In the genomic region with DNA sequence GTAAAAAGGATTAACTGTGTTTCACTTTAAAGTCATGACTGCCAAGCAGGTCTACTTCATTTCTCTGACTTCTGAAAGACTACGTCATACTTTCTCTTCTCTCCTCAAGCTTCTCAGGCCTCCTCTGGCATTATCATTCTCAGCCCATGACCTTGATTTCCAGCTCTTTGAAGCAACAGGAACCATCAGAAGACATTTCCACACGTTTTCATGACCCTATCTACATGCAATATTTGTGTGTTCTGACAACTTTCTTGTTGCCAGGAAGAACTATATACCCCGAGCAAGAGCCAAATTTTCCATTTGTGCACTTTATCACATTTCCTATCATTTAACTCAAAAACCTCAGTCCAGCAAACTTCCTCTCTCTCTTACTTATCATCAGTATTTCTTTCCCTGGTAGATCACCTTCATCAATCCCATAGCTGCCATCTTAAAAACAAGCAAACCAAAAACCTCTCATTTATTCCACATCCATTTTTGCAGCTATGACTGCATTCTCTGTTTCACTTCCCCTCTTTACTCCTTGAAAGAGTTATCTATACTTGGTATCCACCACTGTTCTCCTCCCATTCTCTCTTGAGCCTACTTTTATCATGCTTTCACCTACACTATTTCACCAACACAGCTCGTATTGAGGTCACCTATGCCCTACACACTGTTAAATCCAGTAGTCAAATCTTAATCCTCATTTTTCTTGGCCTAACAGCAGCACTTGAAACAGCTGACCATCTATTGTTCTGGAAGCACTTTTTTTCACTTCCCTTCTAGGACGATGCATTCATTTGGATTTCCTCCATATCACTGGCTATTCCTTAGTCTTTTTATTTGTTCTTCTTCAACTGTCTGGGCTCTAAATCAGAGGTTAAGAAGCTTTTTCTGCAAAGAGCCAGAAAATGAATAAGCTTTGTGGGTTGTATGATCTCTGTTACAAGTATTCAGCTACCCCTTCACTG, we compare ENCODE assay signal across 14 cellular contexts. TPM values are rescaled to one million over a fixed set of nuclear protein-coding genes. Genes with fewer than 3 reads are reported as not detected.
DNase-seq lines count a peak whose midpoint lies in the region; ATAC-seq and TF ChIP-seq lines count a peak whose summit lies in the region.
"Had no signal": no experiment of that assay in that cellular context is flagged by ENCODE, and none has a peak within 500 bp of the region (broad histone marks: within the 10 kb centered on the region; RNA-seq: fewer than 3 reads in every experiment).

No MANE protein-coding gene starts in this region.

- no peak overlapping the region for H3K9ac ChIP-seq in subcutaneous abdominal adipose tissue (ENCODE audit: low read length in 5 of 5)

- H3K27ac ChIP-seq in subcutaneous abdominal adipose tissue (ENCODE audit: low read depth, low read length), result peak overlapping the region; percentile 0
- H3K27ac ChIP-seq in stomach, result no peak overlapping the region

- H3K4me3 Mint-ChIP-seq in stimulated activated naive CD8-positive, alpha-beta T cell treated with anti-CD3 and anti-CD28 coated beads, Interleukin-15, amount 100 ng/mL, for 72 hours, result no peak overlapping the region
- H3K4me3 Mint-ChIP-seq: HFFc6 had no signal

- H3K9me3 Mint-ChIP-seq in stimulated activated naive CD8-positive, alpha-beta T cell treated with anti-CD3 and anti-CD28 coated beads, Interleukin-15, amount 100 ng/mL, for 72 hours, result no peaks in the 10 kb centered on the region
- H3K9me3 Mint-ChIP-seq: HFFc6 had no signal

- H3K4me1 ChIP-seq in subcutaneous abdominal adipose tissue (ENCODE audit: control insufficient read depth in 5 of 5, insufficient read depth in 5 of 5, low read length in 5 of 5), result peaks cover 0 to 17% (median 8%) of the 10 kb centered on the region in 5 donors
- peaks cover 0 to 8% (median 3%) of the 10 kb centered on the region in 4 donors for H3K4me1 ChIP-seq in stomach

- TF ChIP-seq POLR2A in stomach (IDR thresholded peaks at IDR 0.05), result no peak

- no peak for TF ChIP-seq EP300 in stomach (IDR thresholded peaks at IDR 0.05)

- peaks cover 63 to 83% (median 71%) of the 10 kb centered on the region in 5 donors for H3K36me3 ChIP-seq in subcutaneous abdominal adipose tissue (ENCODE audit: control insufficient read depth in 5 of 5, insufficient read depth in 5 of 5, low read length in 5 of 5)
- H3K36me3 ChIP-seq in stomach, result peaks cover 47 to 99% (median 98%) of the 10 kb centered on the region in 4 donors

- no peak overlapping the region for H3K4me3 ChIP-seq in subcutaneous abdominal adipose tissue (ENCODE audit: low read depth in 1 of 5, low read length in 5 of 5)
- H3K4me3 ChIP-seq in stomach, result no peak overlapping the region
- H3K4me3 ChIP-seq: smooth muscle cell had no signal

- no peak for DNase-seq in stimulated activated naive CD8-positive, alpha-beta T cell treated with anti-CD3 and anti-CD28 coated beads, Interleukin-15, Interleukin-2, amounts not matched to agents 100 U/mL and 50 U/mL, for 24 hours
- no peak for DNase-seq in stimulated activated naive CD8-positive, alpha-beta T cell treated with anti-CD3 and anti-CD28 coated beads, Interleukin-15, amount 100 ng/mL, for 72 hours
- DNase-seq in DMS 273 (lab: John Stamatoyannopoulos, UW; ENCODE audit: unreplicated experiment), result no peak
- DNase-seq in stomach, result no peak
- no peak for DNase-seq in HCEC 1CT
- DNase-seq: activated gamma-delta T cell treated with Interleukin-2 at 50 U/mL for 16 hours; HFFc6; NCI-H1048; stimulated activated naive CD4-positive, alpha-beta T cell treated with Interleukin-2 at 50 U/mL for 16 hours had no signal

- intact Hi-C loops in stomach (cut with DNase I; ENCODE audit: low total_unique reads), result no loop called here

- H3K4me1 Mint-ChIP-seq in stimulated activated naive CD8-positive, alpha-beta T cell treated with anti-CD3 and anti-CD28 coated beads, Interleukin-15, amount 100 ng/mL, for 72 hours, result no peaks in the 10 kb centered on the region

- 68 to 81% (median 72%) methylated on average over 5 of the region's 5 CpGs for WGBS in stomach, 5 donors

- H3K9me3 ChIP-seq in subcutaneous abdominal adipose tissue (ENCODE audit: control insufficient read depth in 5 of 5, low read length in 5 of 5) (no peaks in the 10 kb centered on the region), stomach (no peaks in the 10 kb centered on the region)

- no peaks in the 10 kb centered on the region for H3K27me3 Mint-ChIP-seq in stimulated activated naive CD8-positive, alpha-beta T cell treated with anti-CD3 and anti-CD28 coated beads, Interleukin-15, amount 100 ng/mL, for 72 hours

- no peak for TF ChIP-seq CTCF in stomach (IDR thresholded peaks at IDR 0.05)

- H3K27ac Mint-ChIP-seq in stimulated activated naive CD8-positive, alpha-beta T cell treated with anti-CD3 and anti-CD28 coated beads, Interleukin-15, amount 100 ng/mL, for 72 hours, result no peak overlapping the region
- H3K27ac Mint-ChIP-seq: HFFc6 had no signal

- H3K27me3 ChIP-seq in subcutaneous abdominal adipose tissue (ENCODE audit: control insufficient read depth in 5 of 5, insufficient read depth in 4 of 5, low read length in 5 of 5), result no peaks in the 10 kb centered on the region
- H3K27me3 ChIP-seq in stomach, result no peaks in the 10 kb centered on the region

- peak; percentile 74 for ATAC-seq in stimulated activated naive CD8-positive, alpha-beta T cell treated with anti-CD3 and anti-CD28 coated beads, Interleukin-15, Interleukin-2, amounts not matched to agents 100 U/mL and 50 U/mL, for 24 hours
- ATAC-seq in stimulated activated naive CD8-positive, alpha-beta T cell treated with anti-CD3 and anti-CD28 coated beads, Interleukin-15, amount 100 ng/mL, for 72 hours, result no peak
- ATAC-seq in HG02678 (IDR thresholded peaks at IDR 0.05; ENCODE audit: unreplicated experiment) (peak; percentile 82), HG03575 (IDR thresholded peaks at IDR 0.05; ENCODE audit: extremely low read depth, insufficient number of reproducible peaks, low FRiP score, unreplicated experiment) (peak; percentile 80)
- ATAC-seq: Panc1 had no signal

RNA-seq across cellular contexts. Expression of gene STX7, which starts 47.1 kb away (rescaled TPM):
- 10 to 100 TPM; 29.8 to 39.3 (median 31.5) TPM for total RNA-seq in stomach
- 10 to 100 TPM in 2 of 3 donors, 1 to 10 TPM in 1; 8.6 to 22.9 (median 17.7) TPM for polyA plus RNA-seq in stomach
